8 cellular contexts compared by ENCODE assay signal in the genomic region with DNA sequence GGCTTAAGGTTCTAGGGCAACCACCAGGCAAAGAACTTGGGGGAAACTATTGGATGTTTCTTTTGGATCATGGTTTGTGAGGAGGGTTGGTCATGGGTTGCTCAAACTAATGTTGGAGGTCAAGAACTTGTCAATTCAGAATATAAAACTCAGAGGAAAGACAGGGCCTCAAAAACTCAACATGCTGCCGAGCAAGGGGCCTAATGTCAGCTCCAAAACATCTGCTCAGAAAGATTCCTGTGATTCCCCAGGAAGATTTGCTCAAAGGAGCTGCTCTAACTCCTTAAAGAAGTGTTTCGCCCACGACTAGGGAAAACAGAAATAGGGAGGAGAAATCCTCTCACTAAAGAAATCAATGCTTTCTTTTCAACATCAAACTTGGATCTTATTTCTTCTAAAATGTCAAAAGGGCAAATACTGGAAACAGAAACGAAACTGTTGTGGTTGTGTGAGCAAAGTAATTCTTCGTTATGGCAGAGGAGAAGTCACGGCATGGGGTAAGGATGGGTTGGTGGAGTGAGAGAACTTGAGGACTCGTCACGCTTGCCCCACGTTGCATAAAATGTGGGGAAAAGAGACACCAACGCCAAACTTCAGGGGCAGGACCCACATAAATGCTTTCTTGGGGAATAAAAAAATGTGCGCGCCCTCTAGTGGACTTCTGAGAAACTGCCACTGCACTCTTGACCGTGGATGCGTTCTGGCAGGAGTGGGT. TPM values are rescaled to one million over a fixed set of nuclear protein-coding genes. Genes with fewer than 3 reads are reported as not detected.
DNase-seq lines count a peak whose midpoint lies in the region; ATAC-seq and TF ChIP-seq lines count a peak whose summit lies in the region.

No MANE protein-coding gene starts in this region.

- peak overlapping the region; percentile 18; the same call in 1 of the 2 replicates for H3K9ac ChIP-seq in KMS-11

- H3K4me3 ChIP-seq in KMS-11 (IDR thresholded peaks at IDR 0.05; ENCODE audit: insufficient read depth, low read depth, low read length) = no peak overlapping the region
- H3K4me3 ChIP-seq in astrocyte of the spinal cord (ENCODE audit: low read depth, low read length) = no peak overlapping the region

- peak overlapping the region; percentile 87 for H3K4me2 ChIP-seq in KMS-11

- no peaks in the 10 kb centered on the region for H4K20me1 ChIP-seq in KMS-11 (ENCODE audit: insufficient read depth)

- POLR2A ChIA-PET in GM10248 (lab: Yijun Ruan, JAX) = interaction anchor here (0.8 kb wide), 1 partner anchor 39 kb away, joined by 3 read pairs; no protein-coding TSS in a partner anchor

- H3K36me3 ChIP-seq in KMS-11 (ENCODE audit: insufficient read depth) = no peaks in the 10 kb centered on the region

- DNase-seq in GM10248 (ENCODE audit: extremely low spot score) (peak; percentile 41), astrocyte of the spinal cord (ENCODE audit: low read depth, low spot score) (peak; percentile 58), immature natural killer cell (peak; percentile 20 to 37 (median 22)), DMS153 treated with DMSO at 0.1 percent for 48 hours (lab: John Stamatoyannopoulos, UW; ENCODE audit: unreplicated experiment) (no peak)
- peak; percentile 21 to 52 for DNase-seq in stimulated activated CD4-positive, alpha-beta T cell treated with anti-CD3 and anti-CD28 coated beads, Interleukin-12 subunit alpha, Interleukin-12 subunit beta, amount 100 ng/mL, for 24 hours (ENCODE audit: low read depth in 2 of 2)

- H3K9me3 Mint-ChIP-seq in T-helper 1 cell treated with Interleukin-12 subunit alpha and Interleukin-12 subunit beta and Interleukin-4 antibody, amounts not matched to agents 30 μg/mL and 1 μg/mL, for 36 hours = no peaks in the 10 kb centered on the region
- H3K9me3 Mint-ChIP-seq in immature natural killer cell = no peaks in the 10 kb centered on the region

- H3K4me1 Mint-ChIP-seq in T-helper 1 cell treated with Interleukin-12 subunit alpha and Interleukin-12 subunit beta and Interleukin-4 antibody, amounts not matched to agents 30 μg/mL and 1 μg/mL, for 36 hours (ENCODE audit: low read depth) = peaks cover 23% of the 10 kb centered on the region
- peaks cover 14 to 20% of the 10 kb centered on the region in 2 donors for H3K4me1 Mint-ChIP-seq in immature natural killer cell

- no peaks in the 10 kb centered on the region for H3K27me3 Mint-ChIP-seq in T-helper 1 cell treated with Interleukin-12 subunit alpha and Interleukin-12 subunit beta and Interleukin-4 antibody, amounts not matched to agents 30 μg/mL and 1 μg/mL, for 36 hours (ENCODE audit: low read depth)
- H3K27me3 Mint-ChIP-seq in immature natural killer cell (ENCODE audit: low read depth in 3 of 3) = peaks cover 0 to 4% (median 4%) of the 10 kb centered on the region in 3 donors

- H3K27ac ChIP-seq in KMS-11 = peak overlapping the region; percentile 67

- peak overlapping the region; percentile 57 for H2AFZ ChIP-seq in KMS-11 (ENCODE audit: low read depth)

- H3K27ac Mint-ChIP-seq in T-helper 1 cell treated with Interleukin-12 subunit alpha and Interleukin-12 subunit beta and Interleukin-4 antibody, amounts not matched to agents 30 μg/mL and 1 μg/mL, for 36 hours = peak overlapping the region; percentile 73
- H3K27ac Mint-ChIP-seq in immature natural killer cell = no peak overlapping the region

- CTCF ChIA-PET in GM10248 (lab: Yijun Ruan, JAX) = interaction anchor here (0.7 to 3.1 kb wide), 38 partner anchors 9 to 565 kb away, joined by 3 to 27 read pairs (median 4); no protein-coding TSS in a partner anchor

- peak; percentile 91 for TF ChIP-seq CTCF in GM10248 (IDR thresholded peaks at IDR 0.05; ENCODE audit: control extremely low read depth, extremely low read depth, low read depth, missing control alignments)
- TF ChIP-seq CTCF in KMS-11 (conservative IDR thresholded peaks at IDR 0.05; ENCODE audit: low read depth, low read length) = peak; percentile 93
- TF ChIP-seq CTCF in astrocyte of the spinal cord (IDR thresholded peaks at IDR 0.05; ENCODE audit: low read depth, low read length) = peak; percentile 91

- peak overlapping the region; percentile 43 for H3K4me3 Mint-ChIP-seq in T-helper 1 cell treated with Interleukin-12 subunit alpha and Interleukin-12 subunit beta and Interleukin-4 antibody, amounts not matched to agents 30 μg/mL and 1 μg/mL, for 36 hours
- peak overlapping the region; percentile 39 to 77 (median 72) for H3K4me3 Mint-ChIP-seq in immature natural killer cell

- in situ Hi-C loops in astrocyte of the spinal cord (cut with HindIII; ENCODE audit: low sequenced_read_pairs) = no loop called here

- H3K36me3 Mint-ChIP-seq in T-helper 1 cell treated with Interleukin-12 subunit alpha and Interleukin-12 subunit beta and Interleukin-4 antibody, amounts not matched to agents 30 μg/mL and 1 μg/mL, for 36 hours (ENCODE audit: low read depth) = peaks cover 2% of the 10 kb centered on the region
- no peaks in the 10 kb centered on the region for H3K36me3 Mint-ChIP-seq in immature natural killer cell

- peak; percentile 50 for ATAC-seq in GM21723 (IDR thresholded peaks at IDR 0.05; ENCODE audit: unreplicated experiment)

- no peaks in the 10 kb centered on the region for H3K79me2 ChIP-seq in KMS-11 (ENCODE audit: insufficient read depth, low read depth)

- no peaks in the 10 kb centered on the region for H3K27me3 ChIP-seq in KMS-11 (ENCODE audit: insufficient read depth, low read depth)

- H3K4me1 ChIP-seq in KMS-11 (ENCODE audit: low read depth, poor library complexity, severe bottlenecking) = peaks cover 68% of the 10 kb centered on the region

RNA-seq across cellular contexts. Expression of a gene that starts 3.8 kb away (rescaled TPM):
- not detected for polyA plus RNA-seq in immature natural killer cell
